In the genomic region with DNA sequence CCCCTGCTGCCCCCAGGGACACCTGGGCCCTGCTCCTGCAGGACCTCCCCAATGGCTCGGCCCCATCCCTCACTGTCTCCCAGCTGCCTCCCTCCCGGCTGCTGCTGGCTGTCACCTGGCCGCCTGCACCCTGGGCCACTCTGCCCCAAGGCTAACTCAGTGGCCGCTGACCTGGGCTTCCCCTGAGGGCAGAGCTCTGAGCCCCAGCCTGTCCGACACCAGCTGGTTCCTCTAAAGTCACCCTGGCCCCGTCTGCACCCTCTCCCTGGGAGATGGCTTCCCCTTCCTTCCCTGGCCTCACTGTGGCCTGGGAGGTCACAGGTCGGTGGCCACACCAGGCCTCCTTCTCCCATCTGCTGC, we compare ENCODE assay signal across 1 cellular context.
TF ChIP-seq lines count a peak whose summit lies in the region.

No MANE protein-coding gene starts in this region.

TF ChIP-seq in H1, 55 proteins besides CTCF, POLR2A, EP300 and RAD21:
- TF ChIP-seq SIN3A (conservative IDR thresholded peaks at IDR 0.05 in 1 of 2, IDR thresholded peaks at IDR 0.05 in 1 of 2; ENCODE audit: low read depth in 1 of 2, low read length in 2 of 2): no peak
- TF ChIP-seq CEBPB (IDR thresholded peaks at IDR 0.05; ENCODE audit: low read depth, low read length): no peak
- TF ChIP-seq, protein P1, sequence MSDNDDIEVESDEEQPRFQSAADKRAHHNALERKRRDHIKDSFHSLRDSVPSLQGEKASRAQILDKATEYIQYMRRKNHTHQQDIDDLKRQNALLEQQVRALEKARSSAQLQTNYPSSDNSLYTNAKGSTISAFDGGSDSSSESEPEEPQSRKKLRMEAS (IDR thresholded peaks at IDR 0.05): no peak
- TF ChIP-seq RBBP5 (IDR thresholded peaks at IDR 0.05; ENCODE audit: borderline replicate concordance, low read depth, low read length): no peak
- TF ChIP-seq, protein P2, sequence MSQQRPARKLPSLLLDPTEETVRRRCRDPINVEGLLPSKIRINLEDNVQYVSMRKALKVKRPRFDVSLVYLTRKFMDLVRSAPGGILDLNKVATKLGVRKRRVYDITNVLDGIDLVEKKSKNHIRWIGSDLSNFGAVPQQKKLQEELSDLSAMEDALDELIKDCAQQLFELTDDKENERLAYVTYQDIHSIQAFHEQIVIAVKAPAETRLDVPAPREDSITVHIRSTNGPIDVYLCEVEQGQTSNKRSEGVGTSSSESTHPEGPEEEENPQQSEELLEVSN (IDR thresholded peaks at IDR 0.05): no peak
- TF ChIP-seq, protein P3, sequence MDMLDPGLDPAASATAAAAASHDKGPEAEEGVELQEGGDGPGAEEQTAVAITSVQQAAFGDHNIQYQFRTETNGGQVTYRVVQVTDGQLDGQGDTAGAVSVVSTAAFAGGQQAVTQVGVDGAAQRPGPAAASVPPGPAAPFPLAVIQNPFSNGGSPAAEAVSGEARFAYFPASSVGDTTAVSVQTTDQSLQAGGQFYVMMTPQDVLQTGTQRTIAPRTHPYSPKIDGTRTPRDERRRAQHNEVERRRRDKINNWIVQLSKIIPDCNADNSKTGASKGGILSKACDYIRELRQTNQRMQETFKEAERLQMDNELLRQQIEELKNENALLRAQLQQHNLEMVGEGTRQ (IDR thresholded peaks at IDR 0.05; ENCODE audit: low read length): no peak
- TF ChIP-seq HDAC2 (IDR thresholded peaks at IDR 0.05; ENCODE audit: borderline replicate concordance in 1 of 2, low read depth in 2 of 2, low read length in 2 of 2): no peak
- no peak for TF ChIP-seq MAFK (IDR thresholded peaks at IDR 0.05; ENCODE audit: low read depth, low read length)
